In the genomic region with DNA sequence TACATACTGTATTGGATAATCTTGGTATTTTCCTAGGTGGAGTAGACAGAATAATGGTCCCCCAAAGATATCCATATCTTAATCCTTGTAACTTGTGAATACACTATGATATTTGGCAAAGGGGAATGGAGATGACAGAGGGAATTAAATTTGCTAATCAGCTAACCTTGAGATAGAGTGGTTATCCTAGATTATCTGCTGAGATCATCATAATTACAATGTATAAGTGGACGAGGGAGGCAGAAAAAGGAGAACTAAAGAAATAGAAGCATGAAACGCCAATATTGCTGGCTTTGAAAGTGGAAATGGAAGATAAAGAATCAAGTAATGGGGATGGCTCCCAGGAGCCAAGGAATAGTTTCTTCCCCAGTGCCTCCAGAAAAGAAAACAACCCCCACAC, we compare ENCODE assay signal across 19 cellular contexts.
DNase-seq lines count a peak whose midpoint lies in the region; ATAC-seq, FAIRE-seq and TF ChIP-seq lines count a peak whose summit lies in the region.
"Had no signal": no experiment of that assay in that cellular context is flagged by ENCODE, and none has a peak within 500 bp of the region (broad histone marks: within the 10 kb centered on the region; RNA-seq: fewer than 3 reads in every experiment).

No MANE protein-coding gene starts in this region.

- CTCF ChIA-PET in HepG2 (lab: Yijun Ruan, JAX; ENCODE audit: low intra/inter-chr PET ratio, low total read pairs) (no interaction called here), K562 (lab: Yijun Ruan, JAX; ENCODE audit: low intra/inter-chr PET ratio) (no interaction called here)

- H3K27ac ChIP-seq in HepG2 (ENCODE audit: extremely low read length, insufficient read depth, low read length), result no peak overlapping the region
- H3K27ac ChIP-seq in right lobe of liver, result no peak overlapping the region
- no peak overlapping the region for H3K27ac ChIP-seq in K562 (ENCODE audit: extremely low read depth, low read depth, low read length)
- H3K27ac ChIP-seq in neuronal stem cell (replicated peaks; ENCODE audit: low read length), result peak overlapping the region; percentile 52
- H3K27ac ChIP-seq: BLaER1 treated with 17β-estradiol and CSF1 and Interleukin-3, amounts not matched to agents 10 nM and 100 nM; HL-60 had no signal

- no peak overlapping the region for H4K91ac ChIP-seq in neuronal stem cell (ENCODE audit: low read depth, low read length, poor library complexity)

- TF ChIP-seq POLR2A in HepG2 (IDR thresholded peaks at IDR 0.05; ENCODE audit: insufficient read depth in 1 of 2, low read depth in 2 of 2, low read length in 2 of 2), result no peak
- no peak for TF ChIP-seq POLR2A in right lobe of liver (IDR thresholded peaks at IDR 0.05)
- no peak for TF ChIP-seq POLR2A in K562 (conservative IDR thresholded peaks at IDR 0.05)

- H3K4me1 Mint-ChIP-seq in endothelial cell (ENCODE audit: unreplicated experiment), result no peaks in the 10 kb centered on the region
- H3K4me1 Mint-ChIP-seq: B cell had no signal

- no peak overlapping the region for H3K18ac ChIP-seq in neuronal stem cell (ENCODE audit: low read length)

- H4K8ac ChIP-seq in neuronal stem cell (ENCODE audit: low read depth, low read length), result no peak overlapping the region

- H3K36me3 Mint-ChIP-seq in endothelial cell (ENCODE audit: low read depth, unreplicated experiment), result no peaks in the 10 kb centered on the region
- H3K36me3 Mint-ChIP-seq: CD8-positive, alpha-beta T cell had no signal

- POLR2A ChIA-PET in HepG2 (lab: Yijun Ruan, JAX) (no interaction called here), K562 (lab: Yijun Ruan, JAX) (no interaction called here)

- H4K20me1 ChIP-seq in HepG2 (ENCODE audit: insufficient read depth, low read length) (no peaks in the 10 kb centered on the region), K562 (replicated peaks; ENCODE audit: control insufficient read depth, insufficient read depth, low read length) (no peaks in the 10 kb centered on the region)

- H2AFZ ChIP-seq in HepG2 (ENCODE audit: low read length), result no peak overlapping the region
- no peak overlapping the region for H2AFZ ChIP-seq in K562 (ENCODE audit: low read depth, low read length)
- H2AFZ ChIP-seq in neuronal stem cell (ENCODE audit: low read length), result no peak overlapping the region

- no peaks in the 10 kb centered on the region for H3K9me3 Mint-ChIP-seq in endothelial cell (ENCODE audit: unreplicated experiment)
- H3K9me3 Mint-ChIP-seq: H9 had no signal

- H3K36me3 ChIP-seq in HepG2 (replicated peaks in 1 of 2; ENCODE audit: control insufficient read depth in 1 of 2, insufficient read depth in 2 of 2, low read length in 2 of 2) (no peaks in the 10 kb centered on the region), right lobe of liver (no peaks in the 10 kb centered on the region), K562 (ENCODE audit: control insufficient read depth, insufficient read depth, low read length) (no peaks in the 10 kb centered on the region), neuronal stem cell (replicated peaks in 1 of 2; ENCODE audit: control insufficient read depth in 2 of 2, insufficient read depth in 2 of 2, low read length in 2 of 2) (no peaks in the 10 kb centered on the region), HAP-1 (replicated peaks) (no peaks in the 10 kb centered on the region)
- H3K36me3 ChIP-seq: BLaER1 treated with 17β-estradiol and CSF1 and Interleukin-3, amounts not matched to agents 10 nM and 100 nM had no signal

- H3K4me1 ChIP-seq in HepG2 (ENCODE audit: insufficient read depth, low read length), result no peaks in the 10 kb centered on the region
- no peaks in the 10 kb centered on the region for H3K4me1 ChIP-seq in right lobe of liver
- no peaks in the 10 kb centered on the region for H3K4me1 ChIP-seq in K562 (replicated peaks in 1 of 2; ENCODE audit: control insufficient read depth in 2 of 2, insufficient read depth in 2 of 2, low read length in 2 of 2)
- peaks cover 2 to 3% of the 10 kb centered on the region in 2 donors for H3K4me1 ChIP-seq in neuronal stem cell (ENCODE audit: control insufficient read depth in 2 of 2, insufficient read depth in 1 of 2, low read depth in 1 of 2, low read length in 2 of 2)
- H3K4me1 ChIP-seq in HAP-1, result no peaks in the 10 kb centered on the region

- 0% methylated on average over 2 of the region's 2 CpGs for WGBS in HepG2 (ENCODE audit: low lambda C conversion rate)
- 29% methylated on average over 2 of the region's 2 CpGs for WGBS in right lobe of liver (ENCODE audit: insufficient coverage, low coverage, low lambda C conversion rate, missing lambda C conversion rate)
- whole genome bisulfite sequencing in K562 (ENCODE audit: insufficient coverage, low coverage, missing lambda C conversion rate), result 0% methylated on average over 2 of the region's 2 CpGs
- WGBS in neuronal stem cell (ENCODE audit: extremely low coverage in 2 of 2, insufficient read length in 2 of 2, insufficient replicate concordance in 1 of 2), 2 donors, result no CpG with 5 or more reads among the region's 2 CpGs

- TF ChIP-seq RAD21 in HepG2 (CRISPR knock-in tag; IDR thresholded peaks at IDR 0.05), result no peak
- TF ChIP-seq RAD21 in K562 (CRISPR knock-in tag; conservative IDR thresholded peaks at IDR 0.05 in 1 of 2, IDR thresholded peaks at IDR 0.05 in 1 of 2), result no peak

- H3K9ac ChIP-seq in HepG2 (ENCODE audit: insufficient read depth, low read depth, low read length), result no peak overlapping the region
- H3K9ac ChIP-seq in K562 (ENCODE audit: insufficient read depth in 1 of 2, low read depth in 2 of 2, low read length in 2 of 2), result no peak overlapping the region
- H3K9ac ChIP-seq in neuronal stem cell (ENCODE audit: low read depth, low read length, poor library complexity), result no peak overlapping the region
- H3K9ac ChIP-seq: BLaER1 treated with 17β-estradiol and CSF1 and Interleukin-3, amounts not matched to agents 10 nM and 100 nM had no signal

- H3K4me3 ChIP-seq in HepG2 (replicated peaks in 1 of 3; ENCODE audit: insufficient read depth in 1 of 3, low read depth in 2 of 3, low read length in 3 of 3) (no peak overlapping the region), right lobe of liver (no peak overlapping the region), K562 (no peak overlapping the region), neuronal stem cell (ENCODE audit: low read length in 2 of 2) (no peak overlapping the region), HAP-1 (no peak overlapping the region)
- H3K4me3 ChIP-seq: BLaER1 treated with 17β-estradiol and CSF1 and Interleukin-3, amounts not matched to agents 10 nM and 100 nM; GM12878 had no signal

- H3K23ac ChIP-seq in neuronal stem cell (ENCODE audit: low read depth, low read length, poor library complexity), result no peak overlapping the region

- no peaks in the 10 kb centered on the region for H3K79me1 ChIP-seq in neuronal stem cell (ENCODE audit: low read depth, low read length)

- H3K27me3 ChIP-seq in HepG2 (ENCODE audit: control insufficient read depth in 1 of 2, insufficient read depth in 2 of 2, low read length in 2 of 2), result 0 out of 5 replicates have a peak, but pooled peaks cover 0 to 5% of the 10 kb centered on the region in 2 experiments
- no peaks in the 10 kb centered on the region for H3K27me3 ChIP-seq in right lobe of liver
- H3K27me3 ChIP-seq in K562 (ENCODE audit: control insufficient read depth in 2 of 2, insufficient read depth in 2 of 2, low read length in 2 of 2), result no peaks in the 10 kb centered on the region
- H3K27me3 ChIP-seq in neuronal stem cell (ENCODE audit: control insufficient read depth in 3 of 3, insufficient read depth in 3 of 3, low read depth in 1 of 3, low read length in 3 of 3), result no peaks in the 10 kb centered on the region
- no peaks in the 10 kb centered on the region for H3K27me3 ChIP-seq in HAP-1 (ENCODE audit: low read depth)

- no peak for ATAC-seq in HepG2
- ATAC-seq in right lobe of liver, result no peak
- ATAC-seq in K562, result no peak
- ATAC-seq: CD8-positive, alpha-beta T cell; GM12878 had no signal

- no peak overlapping the region for H3K27ac Mint-ChIP-seq in endothelial cell (ENCODE audit: unreplicated experiment)
- H3K27ac Mint-ChIP-seq: B cell; CD8-positive, alpha-beta T cell; H9; IgD-negative memory B cell had no signal

- no peak overlapping the region for H3K4me3 Mint-ChIP-seq in endothelial cell (ENCODE audit: unreplicated experiment)
- H3K4me3 Mint-ChIP-seq: B cell; CD8-positive, alpha-beta T cell; H9 had no signal

- H3K9me3 ChIP-seq in HepG2 (ENCODE audit: low read length) (peaks cover 91% of the 10 kb centered on the region), right lobe of liver (no peaks in the 10 kb centered on the region), K562 (replicated peaks; ENCODE audit: control insufficient read depth, insufficient read depth, low read depth, low read length) (no peaks in the 10 kb centered on the region), neuronal stem cell (replicated peaks in 1 of 2; ENCODE audit: control insufficient read depth in 2 of 2, insufficient read depth in 1 of 2, low read depth in 1 of 2, low read length in 2 of 2) (peaks cover 0 to 4% of the 10 kb centered on the region in 2 donors), HAP-1 (no peaks in the 10 kb centered on the region)

- no peak overlapping the region for H2BK12ac ChIP-seq in neuronal stem cell (ENCODE audit: low read length)

- in situ Hi-C loops in HepG2 (cut with HindIII; ENCODE audit: extremely low pct_ligation_motif_present, low pct_unique_long_range_greater_than_20kb) (no loop called here), K562 (cut with MboI) (no loop called here), HAP-1 (cut with MboI; ENCODE audit: low sequenced_read_pairs) (no loop called here)

- intact Hi-C loops in HepG2 (cut with micrococcal nuclease; ENCODE audit: unreplicated experiment), result no loop called here
- intact Hi-C loops in right lobe of liver (cut with DNase I), result no loop called here
- intact Hi-C loops in K562 (cut with micrococcal nuclease), result no loop called here

- H2BK5ac ChIP-seq in neuronal stem cell (ENCODE audit: low read length), result no peak overlapping the region

- no peak overlapping the region for H3K4me2 ChIP-seq in HepG2 (ENCODE audit: low read depth, low read length)
- no peak overlapping the region for H3K4me2 ChIP-seq in K562 (ENCODE audit: insufficient read depth, low read length)
- no peak overlapping the region for H3K4me2 ChIP-seq in neuronal stem cell (ENCODE audit: insufficient read depth, low read length, poor library complexity, severe bottlenecking)

- FAIRE-seq in HepG2 (lab: Jason Lieb, UNC) (no peak), K562 (lab: Jason Lieb, UNC) (no peak)
- FAIRE-seq: GM12878 had no signal

- H3K9me1 ChIP-seq in K562 (ENCODE audit: control insufficient read depth, insufficient read depth, low read length), result no peaks in the 10 kb centered on the region

- H3K79me2 ChIP-seq in HepG2 (ENCODE audit: insufficient read depth, low read length) (no peaks in the 10 kb centered on the region), K562 (ENCODE audit: control insufficient read depth, insufficient read depth, low read length) (no peaks in the 10 kb centered on the region)

- no peak overlapping the region for H2BK15ac ChIP-seq in neuronal stem cell (ENCODE audit: low read length)

- no peak for DNase-seq in HepG2 (ENCODE audit: low spot score)
- DNase-seq in right lobe of liver, result no peak
- no peak for DNase-seq in K562 (ENCODE audit: extremely low read depth in 1 of 4, low spot score in 3 of 4)
- DNase-seq in neuronal stem cell (ENCODE audit: low spot score), result no peak
- DNase-seq in DMS 273 treated with DMSO at 0.1 percent for 48 hours (lab: John Stamatoyannopoulos, UW), result no peak
- no peak for DNase-seq in endothelial cell (ENCODE audit: low spot score)
- no peak for DNase-seq in HAP-1 (ENCODE audit: low spot score in 2 of 2)
- DNase-seq: 8988T; Calu3; CD8-positive, alpha-beta T cell; DMS53; EL; GOT3; H9 had no signal

- no TSS peak for BruUV-seq in HepG2 (replicated peaks; lab: Mats Ljungman, UMichigan)
- BruUV-seq in K562 (replicated peaks; lab: Mats Ljungman, UMichigan), result no TSS peak

- TF ChIP-seq CTCF in HepG2 (CRISPR knock-in tag; IDR thresholded peaks at IDR 0.05), result no peak
- TF ChIP-seq CTCF in right lobe of liver (IDR thresholded peaks at IDR 0.05), result no peak
- no peak for TF ChIP-seq CTCF in K562 (IDR thresholded peaks at IDR 0.05 in 2 of 3, conservative IDR thresholded peaks at IDR 0.05 in 1 of 3; ENCODE audit: insufficient read depth in 2 of 3, low read depth in 1 of 3, low read length in 3 of 3)
- no peak for TF ChIP-seq CTCF in endothelial cell (IDR thresholded peaks at IDR 0.05; ENCODE audit: unreplicated experiment)

- no peak overlapping the region for H2AK5ac ChIP-seq in neuronal stem cell (ENCODE audit: low read depth, low read length)

- TF ChIP-seq EP300 in HepG2 (IDR thresholded peaks at IDR 0.05; ENCODE audit: low read depth in 2 of 2, low read length in 2 of 2) (no peak), HepG2 (CRISPR knock-in tag; IDR thresholded peaks at IDR 0.05; ENCODE audit: borderline replicate concordance) (no peak), K562 (IDR thresholded peaks at IDR 0.05; ENCODE audit: low read length) (no peak)

- no peak overlapping the region for H2BK120ac ChIP-seq in neuronal stem cell (ENCODE audit: low read depth, low read length)

- no peak overlapping the region for H3K14ac ChIP-seq in neuronal stem cell (ENCODE audit: low read length)

- no peak overlapping the region for H3K4ac ChIP-seq in neuronal stem cell (ENCODE audit: low read length)

- H3K27me3 Mint-ChIP-seq in endothelial cell (ENCODE audit: unreplicated experiment), result peaks cover 7% of the 10 kb centered on the region
- H3K27me3 Mint-ChIP-seq: IgD-negative memory B cell had no signal
